ENCODE assay signal across 2 cellular contexts in genomic region chr3:194536883-194537637, GRCh38.
TF ChIP-seq lines count a peak whose summit lies in the region.

No MANE protein-coding gene starts in this region.

TF ChIP-seq in H1, 55 proteins besides CTCF, POLR2A, EP300 and RAD21:
- TF ChIP-seq BCL11A (IDR thresholded peaks at IDR 0.05; ENCODE audit: low read depth in 2 of 2, low read length in 2 of 2) = no peak
- TF ChIP-seq CBX5 (IDR thresholded peaks at IDR 0.05; ENCODE audit: low read depth, low read length) = no peak
- no peak for TF ChIP-seq EZH2 (IDR thresholded peaks at IDR 0.05; ENCODE audit: low read depth, low read length, severe bottlenecking)
- no peak for TF ChIP-seq RXRA (IDR thresholded peaks at IDR 0.05; ENCODE audit: insufficient read depth, low read depth, low read length)
- no peak for TF ChIP-seq USF2 (IDR thresholded peaks at IDR 0.05; ENCODE audit: low read length)
- TF ChIP-seq TAF1 (IDR thresholded peaks at IDR 0.05; ENCODE audit: low read depth, low read length) = no peak
- no peak for TF ChIP-seq ATF3 (IDR thresholded peaks at IDR 0.05; ENCODE audit: insufficient read depth, low read depth, low read length)
- TF ChIP-seq JUND (IDR thresholded peaks at IDR 0.05; ENCODE audit: low read length) = no peak
- TF ChIP-seq CTBP2 (IDR thresholded peaks at IDR 0.05; ENCODE audit: borderline replicate concordance, insufficient read depth, insufficient read length, low read length) = no peak
- TF ChIP-seq SAP30 (IDR thresholded peaks at IDR 0.05; ENCODE audit: insufficient read depth, insufficient replicate concordance, low read length) = no peak
- no peak for TF ChIP-seq TCF12 (IDR thresholded peaks at IDR 0.05; ENCODE audit: low read depth, low read length)
- TF ChIP-seq MAFK (IDR thresholded peaks at IDR 0.05; ENCODE audit: low read depth, low read length) = no peak
- TF ChIP-seq EGR1 (IDR thresholded peaks at IDR 0.05; ENCODE audit: borderline replicate concordance, low read depth, low read length) = no peak
- TF ChIP-seq POU5F1 (IDR thresholded peaks at IDR 0.05; ENCODE audit: low read depth, low read length) = no peak

TF ChIP-seq in GM12891, 5 proteins besides CTCF, POLR2A, EP300 and RAD21:
- TF ChIP-seq PAX5 (IDR thresholded peaks at IDR 0.05; ENCODE audit: insufficient read depth, low read length, severe bottlenecking) (no peak), POLR2AphosphoS5 (IDR thresholded peaks at IDR 0.05; ENCODE audit: low read depth, low read length) (no peak), POU2F2 (IDR thresholded peaks at IDR 0.05; ENCODE audit: low read depth, low read length) (no peak), TAF1 (IDR thresholded peaks at IDR 0.05; ENCODE audit: low read depth, low read length) (no peak), SPI1 (IDR thresholded peaks at IDR 0.05; ENCODE audit: low read depth, low read length) (no peak)
